9 cellular contexts compared by ENCODE assay signal in genomic region chr1:167555971-167556714, GRCh38. TPM values are rescaled to one million over a fixed set of nuclear protein-coding genes. Genes with fewer than 3 reads are reported as not detected.
A peak's percentile ranks its signal among the peaks of the same experiment; 100 is the strongest.
DNase-seq lines count a peak whose midpoint lies in the region; ATAC-seq and TF ChIP-seq lines count a peak whose summit lies in the region.
"Had no signal": no experiment of that assay in that cellular context is flagged by ENCODE, and none has a peak within 500 bp of the region (broad histone marks: within the 10 kb centered on the region; RNA-seq: fewer than 3 reads in every experiment).

No MANE protein-coding gene starts in this region.

- no peaks in the 10 kb centered on the region for H3K36me3 Mint-ChIP-seq in endothelial cell (ENCODE audit: low read depth, unreplicated experiment)

- H3K27ac Mint-ChIP-seq in endothelial cell (ENCODE audit: unreplicated experiment), result no peak overlapping the region
- H3K27ac Mint-ChIP-seq: T-helper 1 cell treated with Interleukin-12 subunit alpha and Interleukin-12 subunit beta and Interleukin-4 antibody, amounts not matched to agents 30 μg/mL and 1 μg/mL, for 36 hours had no signal

- H3K4me3 Mint-ChIP-seq in endothelial cell (ENCODE audit: unreplicated experiment), result no peak overlapping the region
- H3K4me3 Mint-ChIP-seq: T-helper 1 cell treated with Interleukin-12 subunit alpha and Interleukin-12 subunit beta and Interleukin-4 antibody, amounts not matched to agents 30 μg/mL and 1 μg/mL, for 36 hours had no signal

- H3K27me3 Mint-ChIP-seq in endothelial cell (ENCODE audit: unreplicated experiment), result no peaks in the 10 kb centered on the region

- ATAC-seq in HG03159 (IDR thresholded peaks at IDR 0.05; ENCODE audit: unreplicated experiment) (peak; percentile 44), HG02610 (IDR thresholded peaks at IDR 0.05; ENCODE audit: unreplicated experiment) (no peak)

- TF ChIP-seq CTCF in endothelial cell (IDR thresholded peaks at IDR 0.05; ENCODE audit: unreplicated experiment), result peak; percentile 93

- no peaks in the 10 kb centered on the region for H3K9me3 Mint-ChIP-seq in endothelial cell (ENCODE audit: unreplicated experiment)
- H3K9me3 Mint-ChIP-seq: T-helper 1 cell treated with Interleukin-12 subunit alpha and Interleukin-12 subunit beta and Interleukin-4 antibody, amounts not matched to agents 30 μg/mL and 1 μg/mL, for 36 hours had no signal

- DNase-seq in Caki2 (ENCODE audit: low read depth), result peak; percentile 58
- DNase-seq in NCI-H82 treated with DMSO at 0.1 percent for 48 hours (lab: John Stamatoyannopoulos, UW; ENCODE audit: unreplicated experiment), result peak; percentile 53
- peak; percentile 43 to 60 for DNase-seq in activated CD8-positive, alpha-beta memory T cell treated with anti-CD3 and anti-CD28 coated beads for 1 hour (ENCODE audit: extremely low read depth in 1 of 2, low read depth in 1 of 2)
- peak; percentile 79 for DNase-seq in endothelial cell (ENCODE audit: low spot score)
- DNase-seq in mucosa of gallbladder (ENCODE audit: low spot score), result peak; percentile 83
- DNase-seq in stimulated activated CD8-positive, alpha-beta memory T cell treated with anti-CD3 and anti-CD28 coated beads, Interleukin-7, amount 100 ng/mL, for 1 hour (ENCODE audit: low read depth in 2 of 2), result peak; percentile 36 to 63

- in situ Hi-C loops in Caki2 (cut with HindIII; ENCODE audit: low pct_unique_long_range_greater_than_20kb, low sequenced_read_pairs), result no loop called here

- peaks cover 8% of the 10 kb centered on the region for H3K4me1 Mint-ChIP-seq in endothelial cell (ENCODE audit: unreplicated experiment)

RNA-seq across cellular contexts. Expression of gene CREG1, which starts 2.6 kb away (rescaled TPM):
- 219 and 221 TPM in 2 replicates for total RNA-seq in Caki2 (2014; rRNA removed; shearing (Covaris generic); ENCODE audit: low replicate concordance)
- total RNA-seq in endothelial cell (ENCODE audit: unreplicated experiment) (22.2 TPM), mucosa of gallbladder (157 TPM)

RNA-seq across cellular contexts. Expression of gene CD247, which starts 37.8 kb away (rescaled TPM):
- total RNA-seq in Caki2 (2014; rRNA removed; shearing (Covaris generic); ENCODE audit: low replicate concordance), result not detected in 2 replicates
- total RNA-seq in endothelial cell (ENCODE audit: unreplicated experiment) (not detected), mucosa of gallbladder (5.2 TPM)
